ENCODE assay signal across 8 cellular contexts in genomic region chr1:41365772-41366427, GRCh38.
A peak's percentile ranks its signal among the peaks of the same experiment; 100 is the strongest.
DNase-seq lines count a peak whose midpoint lies in the region; ATAC-seq lines count a peak whose summit lies in the region.

No MANE protein-coding gene starts in this region.

- H3K9me3 ChIP-seq in muscle layer of colon (ENCODE audit: low read length): no peaks in the 10 kb centered on the region

- peak; percentile 76 for DNase-seq in DMS79 (lab: John Stamatoyannopoulos, UW)
- peak; percentile 88 for DNase-seq in NCI-H1105 treated with DMSO at 0.1 percent for 48 hours (lab: John Stamatoyannopoulos, UW)
- peak in 38 of 58 donors; percentile 28 to 77 (median 55) for DNase-seq in anterior cingulate cortex (lab: John Stamatoyannopoulos, UW)
- DNase-seq in GM03348 (ENCODE audit: low spot score): no peak
- no peak for DNase-seq in SW 1271 (lab: John Stamatoyannopoulos, UW)
- DNase-seq in HPDE6-E6E7 (ENCODE audit: extremely low spot score): no peak

- no peaks in the 10 kb centered on the region for H3K36me3 ChIP-seq in muscle layer of colon (ENCODE audit: insufficient read depth, low read length)

- peaks cover 32% of the 10 kb centered on the region for H3K4me1 ChIP-seq in muscle layer of colon (ENCODE audit: insufficient read depth, low read length)

- H3K4me3 ChIP-seq in muscle layer of colon (ENCODE audit: low read depth in 1 of 2, low read length in 2 of 2): peak overlapping the region in 1 of 2 donors; percentile 45

- ATAC-seq in HG03280 (IDR thresholded peaks at IDR 0.05; ENCODE audit: unreplicated experiment): no peak

- peak overlapping the region; percentile 66 for H3K27ac ChIP-seq in muscle layer of colon (ENCODE audit: low read depth, low read length)

- H3K9ac ChIP-seq in muscle layer of colon (ENCODE audit: low read length): no peak overlapping the region

- H3K27me3 ChIP-seq in muscle layer of colon (ENCODE audit: control insufficient read depth in 1 of 2, insufficient read depth in 2 of 2, low read length in 2 of 2): peaks cover 0 to 5% of the 10 kb centered on the region in 2 donors

Comparison
In these comparisons a context has a peak if more than half of its experiments do, and no peak if none do; other contexts are left out.
1. DNase-seq: peak in DMS79 (single experiment), NCI-H1105 treated with DMSO at 0.1 percent for 48 hours (single experiment) and anterior cingulate cortex (38 of 58); none in GM03348 (single experiment), SW 1271 (0 of 2) and HPDE6-E6E7 (single experiment).